1 cellular context compared by ENCODE assay signal in the genomic region with DNA sequence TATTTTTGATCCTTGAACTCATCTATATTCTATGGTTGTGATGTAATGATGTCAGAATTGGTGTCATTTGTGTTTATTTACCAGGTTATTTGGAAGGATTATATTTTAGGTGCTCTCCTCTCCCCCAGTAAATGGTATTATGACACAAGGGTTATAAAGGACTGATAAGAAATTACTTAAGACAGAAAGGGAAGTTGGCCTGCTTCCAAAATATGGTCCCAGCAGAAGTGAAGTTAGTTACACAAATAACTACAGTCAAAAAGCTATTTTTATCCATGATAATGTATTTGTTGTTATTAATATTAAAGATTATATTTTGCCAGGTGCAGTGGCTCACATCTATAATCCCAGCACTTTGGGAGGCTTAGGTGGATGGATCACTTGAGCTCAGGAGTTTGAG.
TF ChIP-seq lines count a peak whose summit lies in the region.

No MANE protein-coding gene starts in this region.

TF ChIP-seq in K562, 482 proteins besides CTCF, POLR2A, EP300 and RAD21:
- TF ChIP-seq NFIC (IDR thresholded peaks at IDR 0.05), result peak; percentile 89
- TF ChIP-seq SOX6 (IDR thresholded peaks at IDR 0.05), result 0 out of 2 replicates have a peak, but pooled peaks have one; percentile 22
